In the genomic region with DNA sequence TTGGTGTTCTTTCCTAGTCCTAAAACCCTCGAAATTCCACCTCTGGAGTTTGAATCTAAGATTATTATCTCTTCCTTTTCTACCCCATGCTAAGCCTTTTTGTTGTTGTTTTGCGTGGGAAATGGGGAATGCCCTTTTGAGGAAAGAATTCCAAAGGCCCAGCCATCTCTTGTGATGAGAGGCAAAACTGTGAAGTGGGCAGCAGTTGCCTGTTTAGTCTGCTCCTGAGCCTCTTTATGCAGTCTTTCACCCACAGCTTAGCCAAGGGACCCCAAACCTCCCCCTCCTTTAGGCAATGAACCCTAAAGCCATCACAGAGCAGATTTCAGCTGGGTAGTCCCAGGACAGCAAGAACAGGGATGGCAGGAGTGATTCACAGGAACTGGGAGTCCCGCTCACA, we compare ENCODE assay signal across 19 cellular contexts.
A peak's percentile ranks its signal among the peaks of the same experiment; 100 is the strongest.
DNase-seq lines count a peak whose midpoint lies in the region; ATAC-seq and TF ChIP-seq lines count a peak whose summit lies in the region.
"Had no signal": no experiment of that assay in that cellular context is flagged by ENCODE, and none has a peak within 500 bp of the region (broad histone marks: within the 10 kb centered on the region; RNA-seq: fewer than 3 reads in every experiment).

No MANE protein-coding gene starts in this region.

- no peak overlapping the region for H3K4me3 Mint-ChIP-seq in glutamatergic neuron (ENCODE audit: unreplicated experiment)

- H3K27me3 Mint-ChIP-seq in glutamatergic neuron (ENCODE audit: unreplicated experiment): no peaks in the 10 kb centered on the region

- H2BK15ac ChIP-seq in mesendoderm (replicated peaks; ENCODE audit: low read depth): no peak overlapping the region

- WGBS in mesendoderm (ENCODE audit: extremely low coverage, insufficient coverage, low lambda C conversion rate): no CpG with 5 or more reads among the region's 3 CpGs

- H3K9me3 ChIP-seq in HUES48 (ENCODE audit: control insufficient read depth, insufficient read depth, low read length) (no peaks in the 10 kb centered on the region), colonic mucosa (no peaks in the 10 kb centered on the region)
- H3K9me3 ChIP-seq: Caco-2 had no signal

- DNase-seq in colonic mucosa (no peak), mesendoderm (no peak), retinal pigment epithelial cell (ENCODE audit: low read depth) (no peak), NCI-H187 (lab: John Stamatoyannopoulos, UW) (no peak), glutamatergic neuron (no peak), AG20443 (ENCODE audit: low spot score) (no peak)
- DNase-seq: activated gamma-delta T cell treated with Interleukin-2 at 50 U/mL for 16 hours; cerebellar nuclear complex; effector CD8-positive, alpha-beta T cell; hippocampal formation; Karpas-422; kidney glomerular epithelial cell; NCI-H1092; NCI-H2081 treated with DMSO at 0.1 percent for 48 hours; stimulated activated CD4-positive, alpha-beta T cell treated with anti-CD3 and anti-CD28 coated beads, Interleukin-1b, Interleukin-23, amount 100 ng/mL, for 48 hours; stimulated activated naive CD4-positive, alpha-beta T cell had no signal

- H3K9ac ChIP-seq in HUES48 (ENCODE audit: low read depth, low read length): peak overlapping the region; percentile 73
- H3K9ac ChIP-seq in colonic mucosa (ENCODE audit: low read depth in 2 of 2, low read length in 2 of 2): peak overlapping the region in 1 of 2 donors; percentile 70
- H3K9ac ChIP-seq in mesendoderm (ENCODE audit: low read length): peak overlapping the region; percentile 53

- no peak overlapping the region for H3K23ac ChIP-seq in mesendoderm (ENCODE audit: low read length)

- intact Hi-C loops in colonic mucosa (cut with DNase I): loop anchor here (10.0 kb wide), 1 partner anchor 101 kb away; no protein-coding TSS in a partner anchor

- no peak overlapping the region for H4K5ac ChIP-seq in mesendoderm (ENCODE audit: low read length)

- H2AK5ac ChIP-seq in mesendoderm (ENCODE audit: low read length): peak overlapping the region; percentile 84

- H3K27me3 ChIP-seq in HUES48 (ENCODE audit: control insufficient read depth, insufficient read depth, low read length) (no peaks in the 10 kb centered on the region), colonic mucosa (no peaks in the 10 kb centered on the region), mesendoderm (ENCODE audit: insufficient read depth, low read length, poor library complexity) (no peaks in the 10 kb centered on the region)

- H3K4ac ChIP-seq in mesendoderm (ENCODE audit: low read depth, low read length): peak overlapping the region; percentile 65

- H3K27ac Mint-ChIP-seq in glutamatergic neuron (ENCODE audit: unreplicated experiment): no peak overlapping the region

- peaks cover 12% of the 10 kb centered on the region for H3K4me1 Mint-ChIP-seq in glutamatergic neuron (ENCODE audit: low read depth, unreplicated experiment)

- peak overlapping the region; percentile 38 for H3K4me3 ChIP-seq in HUES48 (ENCODE audit: low read depth, low read length)
- H3K4me3 ChIP-seq in colonic mucosa: no peak overlapping the region
- no peak overlapping the region for H3K4me3 ChIP-seq in mesendoderm (ENCODE audit: low read length)
- peak overlapping the region; percentile 52 for H3K4me3 ChIP-seq in retinal pigment epithelial cell (ENCODE audit: low read length)

- no peak overlapping the region for H3K4me2 ChIP-seq in mesendoderm (ENCODE audit: low read length)

- peak overlapping the region; percentile 76 for H2BK120ac ChIP-seq in mesendoderm (ENCODE audit: low read depth, low read length)

- H3K27ac ChIP-seq in HUES48 (ENCODE audit: low read depth, low read length) (peak overlapping the region; percentile 98), colonic mucosa (peak overlapping the region; percentile 20), mesendoderm (ENCODE audit: low read depth, low read length) (peak overlapping the region; percentile 98)

- peak overlapping the region; percentile 93 for H2BK5ac ChIP-seq in mesendoderm (ENCODE audit: low read length)

- H3K9me3 Mint-ChIP-seq in glutamatergic neuron (ENCODE audit: unreplicated experiment): peaks cover 3% of the 10 kb centered on the region

- H3K18ac ChIP-seq in mesendoderm (ENCODE audit: low read length): peak overlapping the region; percentile 91

- H3K79me2 ChIP-seq in mesendoderm (ENCODE audit: control insufficient read depth, insufficient read depth, low read length): peaks cover 23% of the 10 kb centered on the region

- H3K4me1 ChIP-seq in HUES48 (ENCODE audit: control insufficient read depth, insufficient read depth, low read length): peaks cover 23% of the 10 kb centered on the region
- peaks cover 17% of the 10 kb centered on the region for H3K4me1 ChIP-seq in colonic mucosa
- H3K4me1 ChIP-seq in mesendoderm (ENCODE audit: control insufficient read depth, low read depth, low read length): peaks cover 9% of the 10 kb centered on the region

- H3K36me3 ChIP-seq in HUES48 (ENCODE audit: control insufficient read depth, insufficient read depth, low read length): peaks cover 14% of the 10 kb centered on the region
- no peaks in the 10 kb centered on the region for H3K36me3 ChIP-seq in colonic mucosa
- no peaks in the 10 kb centered on the region for H3K36me3 ChIP-seq in mesendoderm (ENCODE audit: control insufficient read depth, insufficient read depth, low read length)

- TF ChIP-seq CTCF in colonic mucosa (IDR thresholded peaks at IDR 0.05) (no peak), retinal pigment epithelial cell (conservative IDR thresholded peaks at IDR 0.05; ENCODE audit: low read depth, low read length) (no peak), glutamatergic neuron (IDR thresholded peaks at IDR 0.05; ENCODE audit: partially characterized antibody, unreplicated experiment) (no peak)

- peaks cover under 1% of the 10 kb centered on the region for H3K79me1 ChIP-seq in mesendoderm (ENCODE audit: low read length)

- no peak for ATAC-seq in HG03460 (IDR thresholded peaks at IDR 0.05; ENCODE audit: unreplicated experiment)

- H3K56ac ChIP-seq in mesendoderm (ENCODE audit: low read length): peak overlapping the region; percentile 84

- no peaks in the 10 kb centered on the region for H3K36me3 Mint-ChIP-seq in glutamatergic neuron (ENCODE audit: unreplicated experiment)

- no peak overlapping the region for H4K8ac ChIP-seq in mesendoderm (ENCODE audit: low read depth, low read length)

Comparison
In these comparisons a context has a peak if more than half of its experiments do, and no peak if none do; other contexts are left out.
1. H3K27ac ChIP-seq: peak in every context shown above with its lines; median percentile 98 in HUES48; 98 in mesendoderm; 20 in colonic mucosa.
2. H3K4me3 ChIP-seq: peak in HUES48 (single experiment) and retinal pigment epithelial cell (single experiment); none in colonic mucosa (single experiment) and mesendoderm (single experiment).